ENCODE assay signal across 13 cellular contexts in the genomic region with DNA sequence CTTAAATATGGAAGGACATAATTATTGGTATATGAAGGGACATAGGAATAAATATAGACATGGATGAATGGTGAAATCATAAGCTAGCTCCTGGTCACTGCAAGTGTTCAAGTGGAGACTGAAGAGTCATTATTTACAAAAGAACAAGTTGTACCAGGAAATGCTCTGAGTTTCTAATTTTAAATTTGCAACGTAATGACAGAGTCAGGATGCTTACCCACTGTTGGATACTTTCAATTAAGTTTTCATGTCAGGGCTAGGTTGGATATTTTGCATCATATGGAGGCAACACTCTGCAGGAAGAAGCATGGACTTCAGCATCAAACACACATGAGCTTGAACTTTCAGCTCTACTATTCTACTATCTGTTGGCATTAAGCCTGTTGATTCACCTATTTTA.
DNase-seq lines count a peak whose midpoint lies in the region; ATAC-seq and TF ChIP-seq lines count a peak whose summit lies in the region.
"Had no signal": no experiment of that assay in that cellular context is flagged by ENCODE, and none has a peak within 500 bp of the region (broad histone marks: within the 10 kb centered on the region; RNA-seq: fewer than 3 reads in every experiment).

No MANE protein-coding gene starts in this region.

- no peak overlapping the region for H3K4me3 Mint-ChIP-seq in activated T-helper 17 cell treated with anti-CD3 and anti-CD28 coated beads, Interleukin-2, amount 50 U/mL, for 72 hours
- H3K4me3 Mint-ChIP-seq: activated CD4-positive, alpha-beta T cell treated with anti-CD3 and anti-CD28 coated beads for 36 hours; CD4-positive, alpha-beta T cell had no signal

- no peak overlapping the region for H3K27ac Mint-ChIP-seq in activated T-helper 17 cell treated with anti-CD3 and anti-CD28 coated beads, Interleukin-2, amount 50 U/mL, for 72 hours
- H3K27ac Mint-ChIP-seq: activated CD4-positive, alpha-beta T cell treated with anti-CD3 and anti-CD28 coated beads for 36 hours; CD4-positive, alpha-beta T cell had no signal

- peaks cover 7% of the 10 kb centered on the region for H3K27me3 Mint-ChIP-seq in activated T-helper 17 cell treated with anti-CD3 and anti-CD28 coated beads, Interleukin-2, amount 50 U/mL, for 72 hours
- H3K27me3 Mint-ChIP-seq: activated CD4-positive, alpha-beta T cell treated with anti-CD3 and anti-CD28 coated beads for 36 hours; CD4-positive, alpha-beta T cell had no signal

- H3K4me1 ChIP-seq in adipocyte (ENCODE audit: control insufficient read depth, insufficient read depth, low read length), result peaks cover 31% of the 10 kb centered on the region

- ATAC-seq in HG02798 (IDR thresholded peaks at IDR 0.05; ENCODE audit: poor library complexity, unreplicated experiment) (no peak), GM18861 (IDR thresholded peaks at IDR 0.05; ENCODE audit: unreplicated experiment) (no peak)
- no peak for ATAC-seq in activated T-helper 17 cell treated with anti-CD3 and anti-CD28 coated beads, Interleukin-2, amount 50 U/mL, for 72 hours (replicated peaks)
- ATAC-seq: activated CD4-positive, alpha-beta T cell treated with anti-CD3 and anti-CD28 coated beads for 36 hours had no signal

- H3K36me3 ChIP-seq in adipocyte (ENCODE audit: control insufficient read depth, insufficient read depth, low read length, severe bottlenecking), result no peaks in the 10 kb centered on the region

- DNase-seq in LNCaP clone FGC (ENCODE audit: low read depth) (peak; percentile 85), adipocyte (ENCODE audit: low read depth) (peak; percentile 60), fibroblast of pulmonary artery (ENCODE audit: low read depth) (peak; percentile 73), skeletal muscle cell (ENCODE audit: low read depth) (peak; percentile 69), OCI-M2 (lab: John Stamatoyannopoulos, UW; ENCODE audit: unreplicated experiment) (no peak)
- DNase-seq: activated CD4-positive, alpha-beta T cell treated with anti-CD3 and anti-CD28 coated beads for 36 hours; activated T-cell treated with anti-CD3 and anti-CD28 coated beads, Interleukin-2, amount 50 U/mL, for 48 hours; amygdala; CD4-positive, alpha-beta T cell; NCI-H1436 treated with DMSO at 0.1 percent for 48 hours had no signal

- H3K27me3 ChIP-seq in adipocyte (replicated peaks; ENCODE audit: control insufficient read depth, insufficient read depth, low read length), result no peaks in the 10 kb centered on the region

- no peaks in the 10 kb centered on the region for H3K36me3 Mint-ChIP-seq in activated T-helper 17 cell treated with anti-CD3 and anti-CD28 coated beads, Interleukin-2, amount 50 U/mL, for 72 hours (ENCODE audit: low read depth)

- H3K4me3 ChIP-seq in LNCaP clone FGC (ENCODE audit: low read depth, low read length), result no peak overlapping the region
- H3K4me3 ChIP-seq in adipocyte (ENCODE audit: low read length), result no peak overlapping the region
- H3K4me3 ChIP-seq in fibroblast of pulmonary artery (replicated peaks; ENCODE audit: low read depth, low read length), result no peak overlapping the region
- H3K4me3 ChIP-seq in skeletal muscle cell (ENCODE audit: low read depth, low read length), result no peak overlapping the region

- no peaks in the 10 kb centered on the region for H3K9me3 ChIP-seq in adipocyte (ENCODE audit: control insufficient read depth, low read length)

- H3K9me3 Mint-ChIP-seq in activated T-helper 17 cell treated with anti-CD3 and anti-CD28 coated beads, Interleukin-2, amount 50 U/mL, for 72 hours, result peaks cover 5% of the 10 kb centered on the region
- H3K9me3 Mint-ChIP-seq: CD4-positive, alpha-beta T cell had no signal

- no peak overlapping the region for H3K9ac ChIP-seq in adipocyte (ENCODE audit: low read length)

- TF ChIP-seq CTCF in LNCaP clone FGC (IDR thresholded peaks at IDR 0.05; ENCODE audit: control insufficient read depth, extremely low read depth, insufficient read depth), result no peak
- no peak for TF ChIP-seq CTCF in fibroblast of pulmonary artery (IDR thresholded peaks at IDR 0.05; ENCODE audit: low read length, missing control alignments)

- no peaks in the 10 kb centered on the region for H3K4me1 Mint-ChIP-seq in activated T-helper 17 cell treated with anti-CD3 and anti-CD28 coated beads, Interleukin-2, amount 50 U/mL, for 72 hours
- H3K4me1 Mint-ChIP-seq: activated CD4-positive, alpha-beta T cell treated with anti-CD3 and anti-CD28 coated beads for 36 hours had no signal
